Comparison of ENCODE assay signal across 13 cellular contexts in genomic region chr12:16955083-16955657, GRCh38.
DNase-seq lines count a peak whose midpoint lies in the region; ATAC-seq and TF ChIP-seq lines count a peak whose summit lies in the region.
"Had no signal": no experiment of that assay in that cellular context is flagged by ENCODE, and none has a peak within 500 bp of the region (broad histone marks: within the 10 kb centered on the region; RNA-seq: fewer than 3 reads in every experiment).

No MANE protein-coding gene starts in this region.

- no peak for TF ChIP-seq POLR2A in Peyer's patch (IDR thresholded peaks at IDR 0.05)

- no peak overlapping the region for H3K27ac Mint-ChIP-seq in activated naive CD4-positive, alpha-beta T cell treated with anti-CD3 and anti-CD28 coated beads, Interleukin-2, amount 50 U/mL, for 72 hours
- no peak overlapping the region for H3K27ac Mint-ChIP-seq in activated naive CD4-positive, alpha-beta T cell treated with anti-CD3 and anti-CD28 coated beads for 36 hours

- H3K4me1 ChIP-seq in Peyer's patch, result no peaks in the 10 kb centered on the region
- H3K4me1 ChIP-seq: ascending aorta, prostate gland, testis had no signal

- peak; percentile 31 to 56 for ATAC-seq in activated naive CD4-positive, alpha-beta T cell treated with anti-CD3 and anti-CD28 coated beads, Interleukin-2, amount 50 U/mL, for 72 hours
- ATAC-seq in HG03432 (IDR thresholded peaks at IDR 0.05; ENCODE audit: unreplicated experiment) (peak; percentile 94), left ventricle myocardium superior (no peak)

- H3K27me3 Mint-ChIP-seq in activated naive CD4-positive, alpha-beta T cell treated with anti-CD3 and anti-CD28 coated beads for 36 hours (ENCODE audit: low read depth), result no peaks in the 10 kb centered on the region

- no peaks in the 10 kb centered on the region for H3K27me3 ChIP-seq in Peyer's patch
- H3K27me3 ChIP-seq: ascending aorta, testis had no signal

- H3K9me3 ChIP-seq in Peyer's patch, result no peaks in the 10 kb centered on the region
- H3K9me3 ChIP-seq: ascending aorta, prostate gland, testis had no signal

- H3K36me3 ChIP-seq in Peyer's patch, result no peaks in the 10 kb centered on the region
- H3K36me3 ChIP-seq: ascending aorta, prostate gland had no signal

- intact Hi-C loops in activated naive CD4-positive, alpha-beta T cell treated with anti-CD3 and anti-CD28 coated beads for 36 hours (cut with micrococcal nuclease), result no loop called here
- intact Hi-C loops in left ventricle myocardium superior (cut with micrococcal nuclease), result no loop called here

- in situ Hi-C loops in astrocyte of the spinal cord (cut with HindIII; ENCODE audit: low sequenced_read_pairs), result no loop called here

- no peaks in the 10 kb centered on the region for H3K36me3 Mint-ChIP-seq in activated naive CD4-positive, alpha-beta T cell treated with anti-CD3 and anti-CD28 coated beads, Interleukin-2, amount 50 U/mL, for 72 hours
- no peaks in the 10 kb centered on the region for H3K36me3 Mint-ChIP-seq in activated naive CD4-positive, alpha-beta T cell treated with anti-CD3 and anti-CD28 coated beads for 36 hours (ENCODE audit: low read depth)

- no peak overlapping the region for H3K27ac ChIP-seq in Peyer's patch
- H3K27ac ChIP-seq: ascending aorta, PC-9, prostate gland, testis had no signal

- H3K4me3 ChIP-seq in astrocyte of the spinal cord (ENCODE audit: low read depth, low read length), result no peak overlapping the region
- H3K4me3 ChIP-seq in Peyer's patch, result no peak overlapping the region
- H3K4me3 ChIP-seq: ascending aorta, PC-9, prostate gland, testis had no signal

- no peak for DNase-seq in activated naive CD4-positive, alpha-beta T cell treated with anti-CD3 and anti-CD28 coated beads, Interleukin-2, amount 50 U/mL, for 72 hours (ENCODE audit: low spot score in 2 of 2)
- no peak for DNase-seq in activated naive CD4-positive, alpha-beta T cell treated with anti-CD3 and anti-CD28 coated beads for 36 hours
- DNase-seq in astrocyte of the spinal cord (ENCODE audit: low read depth, low spot score), result peak; percentile 32
- DNase-seq in stromal cell of bone marrow (ENCODE audit: low read depth), result peak; percentile 13
- DNase-seq in left ventricle myocardium superior, result no peak
- no peak for DNase-seq in GDM1 (lab: John Stamatoyannopoulos, UW)
- no peak for DNase-seq in Peyer's patch
- DNase-seq: DMS153, PC-9, testis had no signal

- TF ChIP-seq CTCF in astrocyte of the spinal cord (IDR thresholded peaks at IDR 0.05; ENCODE audit: low read depth, low read length), result no peak
- TF ChIP-seq CTCF in Peyer's patch (IDR thresholded peaks at IDR 0.05), result no peak

- H3K4me3 Mint-ChIP-seq in activated naive CD4-positive, alpha-beta T cell treated with anti-CD3 and anti-CD28 coated beads for 36 hours, result no peak overlapping the region

- peaks cover 16 to 28% of the 10 kb centered on the region in 2 donors for H3K9me3 Mint-ChIP-seq in activated naive CD4-positive, alpha-beta T cell treated with anti-CD3 and anti-CD28 coated beads, Interleukin-2, amount 50 U/mL, for 72 hours
- peaks cover 6% of the 10 kb centered on the region for H3K9me3 Mint-ChIP-seq in activated naive CD4-positive, alpha-beta T cell treated with anti-CD3 and anti-CD28 coated beads for 36 hours

- H3K4me1 Mint-ChIP-seq in activated naive CD4-positive, alpha-beta T cell treated with anti-CD3 and anti-CD28 coated beads for 36 hours (ENCODE audit: low read depth), result no peaks in the 10 kb centered on the region

- CTCF ChIA-PET in activated naive CD4-positive, alpha-beta T cell treated with anti-CD3 and anti-CD28 coated beads for 36 hours (lab: Charles Lee), result no interaction called here

Comparison
In these comparisons a context has a peak if more than half of its experiments do, and no peak if none do; other contexts are left out.
1. DNase-seq: peak in astrocyte of the spinal cord (single experiment) and stromal cell of bone marrow (single experiment); none in activated naive CD4-positive, alpha-beta T cell treated with anti-CD3 and anti-CD28 coated beads, Interleukin-2, amount 50 U/mL, for 72 hours (0 of 2), activated naive CD4-positive, alpha-beta T cell treated with anti-CD3 and anti-CD28 coated beads for 36 hours (single experiment), left ventricle myocardium superior (single experiment), GDM1 (single experiment) and Peyer's patch (0 of 3).